17 cellular contexts compared by ENCODE assay signal in the genomic region with DNA sequence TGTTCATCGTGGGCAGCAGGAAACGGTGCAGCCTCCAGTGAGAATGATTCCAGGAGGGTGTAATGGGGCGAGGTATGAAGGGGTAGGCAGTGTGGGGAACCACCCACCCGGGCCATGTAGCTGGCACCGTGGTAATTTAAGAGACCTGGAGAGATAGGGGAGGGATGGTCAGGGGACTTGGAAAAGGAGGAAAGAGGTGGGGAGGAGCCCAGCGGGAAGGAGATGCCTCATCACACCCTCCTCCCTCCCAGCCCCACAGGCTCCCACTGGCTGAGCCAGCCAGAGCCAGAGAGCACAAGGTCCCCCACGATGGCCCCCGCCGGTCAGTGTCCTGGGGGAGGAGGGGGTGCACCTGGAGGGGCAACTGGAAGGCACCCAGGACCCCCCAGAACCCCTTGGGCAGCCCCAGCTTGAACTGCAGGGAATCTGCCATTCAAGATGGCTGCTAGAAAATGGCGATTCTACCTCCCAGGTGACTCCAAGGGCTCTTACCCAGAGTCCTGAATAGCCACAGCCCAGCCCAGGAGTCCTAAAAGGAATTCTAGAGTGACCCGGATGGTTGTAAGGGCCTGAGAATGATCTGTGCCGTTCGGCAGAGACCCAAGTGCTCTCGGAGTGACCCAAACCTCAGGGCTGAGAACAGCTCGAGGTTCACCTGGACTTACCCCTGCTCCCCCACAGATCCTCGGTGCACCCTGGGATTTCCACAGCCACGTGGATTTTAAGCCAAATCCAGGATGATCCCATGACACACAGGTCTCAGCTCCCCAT. TPM values are rescaled to one million over a fixed set of nuclear protein-coding genes. Genes with fewer than 3 reads are reported as not detected.
DNase-seq lines count a peak whose midpoint lies in the region; ATAC-seq, FAIRE-seq and TF ChIP-seq lines count a peak whose summit lies in the region.
"Had no signal": no experiment of that assay in that cellular context is flagged by ENCODE, and none has a peak within 500 bp of the region (broad histone marks: within the 10 kb centered on the region; RNA-seq: fewer than 3 reads in every experiment).

No MANE protein-coding gene starts in this region.

- H2BK5ac ChIP-seq in H1 (ENCODE audit: low read depth, low read length): no peak overlapping the region

- no peaks in the 10 kb centered on the region for H3K9me3 Mint-ChIP-seq in MCF 10A (ENCODE audit: unreplicated experiment)
- H3K9me3 Mint-ChIP-seq in mesothelial cell of epicardium: no peaks in the 10 kb centered on the region
- H3K9me3 Mint-ChIP-seq: activated T-cell treated with anti-CD3 and anti-CD28 coated beads, Interleukin-2, amount 50 U/mL, for 72 hours had no signal

- H2AFZ ChIP-seq in H1 (ENCODE audit: low read length): no peak overlapping the region

- DNase-seq in breast epithelium (ENCODE audit: low spot score in 2 of 2) (peak in 1 of 2 donors; percentile 45), MCF 10A (ENCODE audit: unreplicated experiment) (no peak), H1 (ENCODE audit: low read depth in 1 of 2, low spot score in 2 of 2) (no peak), mesothelial cell of epicardium (ENCODE audit: low spot score in 2 of 2, unreplicated experiment in 2 of 2) (peak in 1 of 2 experiments; percentile 11), transverse colon (no peak), NCI-H1092 treated with DMSO at 0.1 percent for 48 hours (lab: John Stamatoyannopoulos, UW) (no peak), urothelium cell line (ENCODE audit: low spot score) (no peak)
- DNase-seq: ACHN; activated CD4-positive, alpha-beta T cell treated with anti-CD3 and anti-CD28 coated beads for 36 hours; activated T-cell treated with anti-CD3 and anti-CD28 coated beads, Interleukin-2, amount 50 U/mL, for 72 hours; NCI-H446; T-helper 1 cell had no signal

- 92% methylated on average over 13 of the region's 17 CpGs; no CpG with 5 or more reads in 1 of the 2 experiments for WGBS in H1 (ENCODE audit: extremely low coverage in 1 of 2, insufficient coverage in 1 of 2, insufficient read length in 1 of 2, insufficient replicate concordance in 2 of 2, low coverage in 1 of 2, low lambda C conversion rate in 2 of 2, missing lambda C conversion rate in 1 of 2), 2 experiments
- 79% methylated on average over 17 of the region's 17 CpGs; no CpG with 5 or more reads in 1 of the 2 donors for WGBS in transverse colon (ENCODE audit: low coverage in 1 of 2), 2 donors

- no peaks in the 10 kb centered on the region; the same call in 1 of the 2 replicates for H3K23me2 ChIP-seq in H1 (ENCODE audit: low read depth, low read length)

- no peak overlapping the region for H2BK12ac ChIP-seq in H1 (ENCODE audit: low read depth, low read length)

- no peak overlapping the region for H2BK120ac ChIP-seq in H1 (replicated peaks; ENCODE audit: low read depth, low read length)

- no peaks in the 10 kb centered on the region for H4K20me1 ChIP-seq in H1 (replicated peaks in 1 of 2; ENCODE audit: control insufficient read depth in 1 of 2, insufficient read depth in 2 of 2, low read length in 2 of 2)

- TF ChIP-seq EP300 in H1 (IDR thresholded peaks at IDR 0.05; ENCODE audit: borderline replicate concordance in 1 of 2, low read depth in 2 of 2, low read length in 2 of 2): no peak
- TF ChIP-seq EP300 in transverse colon (IDR thresholded peaks at IDR 0.05; ENCODE audit: low read depth): no peak

- ATAC-seq in HG03354 (IDR thresholded peaks at IDR 0.05; ENCODE audit: poor library complexity, severe bottlenecking, unreplicated experiment): no peak
- ATAC-seq: activated CD4-positive, alpha-beta T cell treated with anti-CD3 and anti-CD28 coated beads for 36 hours; activated T-cell treated with anti-CD3 and anti-CD28 coated beads, Interleukin-2, amount 50 U/mL, for 72 hours had no signal

- no peak overlapping the region for H3K23ac ChIP-seq in H1 (ENCODE audit: insufficient read length)

- no peak overlapping the region for H3K27ac Mint-ChIP-seq in MCF 10A (ENCODE audit: low read depth, unreplicated experiment)
- peak overlapping the region; percentile 83 for H3K27ac Mint-ChIP-seq in mesothelial cell of epicardium
- H3K27ac Mint-ChIP-seq: activated T-cell treated with anti-CD3 and anti-CD28 coated beads, Interleukin-2, amount 50 U/mL, for 72 hours had no signal

- H4K91ac ChIP-seq in H1 (replicated peaks; ENCODE audit: insufficient read length, low read length): no peak overlapping the region

- no peak overlapping the region for H3K4ac ChIP-seq in H1 (replicated peaks; ENCODE audit: insufficient read length, low read depth, low read length)

- H3K56ac ChIP-seq in H1 (replicated peaks; ENCODE audit: insufficient read length, low read depth, low read length): no peak overlapping the region

- H3K79me2 ChIP-seq in H1 (ENCODE audit: control insufficient read depth in 1 of 2, insufficient read depth in 2 of 2, low read length in 2 of 2): no peaks in the 10 kb centered on the region

- H3K4me2 ChIP-seq in H1 (ENCODE audit: insufficient read depth in 1 of 2, low read depth in 2 of 2, low read length in 2 of 2): no peak overlapping the region

- POLR2A ChIA-PET in MCF 10A (lab: Yijun Ruan, JAX) (interaction anchor here (0.6 to 3.1 kb wide), 9 partner anchors 10 to 107 kb away, joined by 3 to 10 read pairs (median 4); no protein-coding TSS in a partner anchor), H1 (lab: Charles Lee; ENCODE audit: partially characterized antibody) (interaction anchor here (1.0 kb wide), 1 partner anchor 8 kb away, joined by 4 read pairs; no protein-coding TSS in a partner anchor)

- in situ Hi-C loops in transverse colon (cut with MboI; ENCODE audit: low pct_ligation_motif_present in 1 of 4, low pct_unique_long_range_greater_than_20kb in 1 of 4, low sequenced_read_pairs in 3 of 4): no loop called here

- no peak for TF ChIP-seq RAD21 in H1 (IDR thresholded peaks at IDR 0.05 in 1 of 2, conservative IDR thresholded peaks at IDR 0.05 in 1 of 2; ENCODE audit: low read depth in 2 of 2, low read length in 2 of 2)

- peak overlapping the region; percentile 29 to 95 for H3K27ac ChIP-seq in breast epithelium
- H3K27ac ChIP-seq in H1 (ENCODE audit: low read depth, low read length): no peak overlapping the region
- H3K27ac ChIP-seq in transverse colon: peak overlapping the region; percentile 52 to 93 (median 68)
- H3K27ac ChIP-seq: testis had no signal

- H3K4me1 ChIP-seq in breast epithelium: peaks cover 6 to 26% of the 10 kb centered on the region in 2 donors
- peaks cover 0 to 6% (median 1%) of the 10 kb centered on the region in 4 experiments; a peak in 4 of 7 replicates for H3K4me1 ChIP-seq in H1 (replicated peaks in 1 of 4; ENCODE audit: control insufficient read depth in 3 of 4, insufficient read depth in 4 of 4, low read length in 3 of 4)
- H3K4me1 ChIP-seq in transverse colon: peaks cover 10 to 64% (median 41%) of the 10 kb centered on the region in 4 donors

- BruUV-seq in MCF 10A (replicated peaks; lab: Mats Ljungman, UMichigan): no TSS peak

- H3K27me3 ChIP-seq in breast epithelium: no peaks in the 10 kb centered on the region
- no peaks in the 10 kb centered on the region for H3K27me3 ChIP-seq in H1 (replicated peaks in 1 of 4; ENCODE audit: control insufficient read depth in 3 of 4, extremely low read depth in 1 of 4, insufficient read depth in 3 of 4, low read length in 3 of 4)
- H3K27me3 ChIP-seq in transverse colon: no peaks in the 10 kb centered on the region
- H3K27me3 ChIP-seq: testis had no signal

- no peak overlapping the region for H2AK5ac ChIP-seq in H1 (ENCODE audit: low read depth, low read length)

- H3K4me3 Mint-ChIP-seq in MCF 10A (ENCODE audit: unreplicated experiment) (no peak overlapping the region), mesothelial cell of epicardium (no peak overlapping the region)
- H3K4me3 Mint-ChIP-seq: activated CD4-positive, alpha-beta T cell treated with anti-CD3 and anti-CD28 coated beads for 36 hours; brain had no signal

- H4K5ac ChIP-seq in H1 (ENCODE audit: insufficient read length, low read depth, low read length): no peak overlapping the region

- H3K36me3 Mint-ChIP-seq in MCF 10A (ENCODE audit: insufficient read depth, unreplicated experiment) (no peaks in the 10 kb centered on the region), mesothelial cell of epicardium (no peaks in the 10 kb centered on the region)
- H3K36me3 Mint-ChIP-seq: brain had no signal

- no peak overlapping the region for H3K9ac ChIP-seq in H1 (replicated peaks in 1 of 4; ENCODE audit: extremely low read depth in 1 of 4, low read depth in 3 of 4, low read length in 3 of 4)

- no peak overlapping the region for H2BK15ac ChIP-seq in H1 (ENCODE audit: low read length)

- H3K36me3 ChIP-seq in breast epithelium (no peaks in the 10 kb centered on the region), H1 (ENCODE audit: control insufficient read depth in 2 of 4, insufficient read depth in 4 of 4, low read length in 3 of 4) (no peaks in the 10 kb centered on the region), transverse colon (no peaks in the 10 kb centered on the region)

- TF ChIP-seq CTCF in breast epithelium (IDR thresholded peaks at IDR 0.05): no peak
- TF ChIP-seq CTCF in MCF 10A (IDR thresholded peaks at IDR 0.05; ENCODE audit: unreplicated experiment): no peak
- no peak for TF ChIP-seq CTCF in H1 (IDR thresholded peaks at IDR 0.05; ENCODE audit: control extremely low read depth in 1 of 3, insufficient read depth in 1 of 3, low read depth in 1 of 3, low read length in 3 of 3)
- TF ChIP-seq CTCF in mesothelial cell of epicardium (IDR thresholded peaks at IDR 0.05; ENCODE audit: unreplicated experiment): no peak
- TF ChIP-seq CTCF in transverse colon (IDR thresholded peaks at IDR 0.05): no peak

- H3K4me3 ChIP-seq in breast epithelium (no peak overlapping the region), H1 (ENCODE audit: extremely low read depth in 1 of 4, insufficient read depth in 2 of 4, low read depth in 3 of 4, low read length in 4 of 4) (no peak overlapping the region), transverse colon (no peak overlapping the region)
- H3K4me3 ChIP-seq: testis had no signal

- 0 out of 2 replicates have a peak overlapping the region, but pooled peaks have one; percentile 48 for H2BK20ac ChIP-seq in H1 (ENCODE audit: low read length)

- CTCF ChIA-PET in MCF 10A (lab: Yijun Ruan, JAX) (interaction anchor here (0.9 to 1.3 kb wide), 3 partner anchors 10 to 111 kb away, joined by 3 to 7 read pairs (median 4); no protein-coding TSS in a partner anchor), H1 (lab: Charles Lee; ENCODE audit: partially characterized antibody) (interaction anchor here (0.7 to 2.3 kb wide), 3 partner anchors 10 to 111 kb away, joined by 3 to 8 read pairs (median 3); no protein-coding TSS in a partner anchor)

- TF ChIP-seq POLR2A in breast epithelium (IDR thresholded peaks at IDR 0.05) (no peak), H1 (IDR thresholded peaks at IDR 0.05; ENCODE audit: control extremely low read depth in 1 of 2, low read depth in 2 of 2, low read length in 2 of 2) (no peak), transverse colon (IDR thresholded peaks at IDR 0.05) (no peak)

- H3K79me1 ChIP-seq in H1 (ENCODE audit: low read depth, low read length): no peaks in the 10 kb centered on the region

- FAIRE-seq in H1 (lab: Jason Lieb, UNC) (no peak), urothelium cell line (lab: Jason Lieb, UNC) (no peak)

- intact Hi-C loops in breast epithelium (cut with DNase I; ENCODE audit: low total_unique reads) (no loop called here), MCF 10A (cut with micrococcal nuclease) (no loop called here), transverse colon (cut with DNase I; ENCODE audit: low total_unique reads) (no loop called here)

- H3K4me1 Mint-ChIP-seq in MCF 10A (ENCODE audit: insufficient read depth, unreplicated experiment) (peaks cover 35% of the 10 kb centered on the region), mesothelial cell of epicardium (peaks cover 48% of the 10 kb centered on the region)

- no peak overlapping the region for H3K14ac ChIP-seq in H1 (ENCODE audit: insufficient read length)

- H3K27me3 Mint-ChIP-seq in MCF 10A (ENCODE audit: insufficient read depth, unreplicated experiment): no peaks in the 10 kb centered on the region
- no peaks in the 10 kb centered on the region for H3K27me3 Mint-ChIP-seq in mesothelial cell of epicardium (ENCODE audit: low read depth)
- H3K27me3 Mint-ChIP-seq: brain had no signal

- H3K18ac ChIP-seq in H1 (ENCODE audit: extremely low read depth, low read length): no peak overlapping the region; the same call in 1 of the 2 replicates

- peak overlapping the region; percentile 15; the same call in 1 of the 2 replicates for H4K8ac ChIP-seq in H1 (ENCODE audit: extremely low read depth, insufficient read depth, low read length)

- H3K9me3 ChIP-seq in breast epithelium (no peaks in the 10 kb centered on the region), H1 (ENCODE audit: insufficient read depth in 2 of 2, low read depth in 1 of 2, low read length in 1 of 2) (no peaks in the 10 kb centered on the region), transverse colon (no peaks in the 10 kb centered on the region)
- H3K9me3 ChIP-seq: testis had no signal

RNA-seq across cellular contexts. Expression of gene CALML3, which starts 28.8 kb away (rescaled TPM):
- total RNA-seq in breast epithelium: 10 to 100 TPM in 1 of 3 donors, 1 to 10 TPM in 1, not detected in 1; 3.6 to 13.5 TPM
- 0.25 and 0.75 TPM in 2 replicates for total RNA-seq in MCF 10A (2022)
- not detected in 2 replicates for total RNA-seq in H1 (2021; fragmentation: NEBNext Ultra II Directional; extraction: Animal tissue kit (Norgen Biotek cat#: 25700))
- not detected in 2 replicates for polyA plus RNA-seq in H1 (2011; rRNA removed)
- polyA plus RNA-seq in H1 (2011; cell fraction: cytosol; rRNA removed): not detected
- not detected for polyA plus RNA-seq in H1 (2011; cell fraction: nucleus; rRNA removed)
- not detected in 4 replicates for polyA plus RNA-seq in H1 (2012, experiment 1 of 2)
- not detected for polyA plus RNA-seq in H1 (2012, experiment 2 of 2)
- not detected for polyA plus RNA-seq in H1 (2013, experiment 1 of 2)
- not detected for polyA plus RNA-seq in H1 (2013, experiment 2 of 2)
- polyA minus RNA-seq in H1 (2011; rRNA and poly(A)+ RNA removed): not detected in 2 replicates
- not detected for polyA minus RNA-seq in H1 (2011; cell fraction: cytosol; rRNA and poly(A)+ RNA removed)
- polyA minus RNA-seq in H1 (2011; cell fraction: nucleus; rRNA and poly(A)+ RNA removed): not detected
- 0.07 TPM in 1 of 3 replicates, not detected in the others for total RNA-seq in mesothelial cell of epicardium
- not detected for total RNA-seq in transverse colon
- total RNA-seq: activated CD4-positive, alpha-beta T cell treated with anti-CD3 and anti-CD28 coated beads for 36 hours; activated T-cell treated with anti-CD3 and anti-CD28 coated beads, Interleukin-2, amount 50 U/mL, for 72 hours; glomerular endothelial cell had no signal

RNA-seq across cellular contexts. Expression of gene CALML5, which starts 54.2 kb away (rescaled TPM):
- total RNA-seq in breast epithelium (10 to 100 TPM in 2 of 3 donors, not detected in 1; 31.0 to 31.1 TPM), MCF 10A (2022) (not detected in 2 replicates), mesothelial cell of epicardium (0.42 TPM in 1 of 3 replicates, not detected in the others), transverse colon (not detected)
- total RNA-seq in H1 (2021; fragmentation: NEBNext Ultra II Directional; extraction: Animal tissue kit (Norgen Biotek cat#: 25700)): 0.38 TPM in 1 of 2 replicates, not detected in the other
- polyA plus RNA-seq in H1 (2011; rRNA removed): 0.09 TPM in 1 of 2 replicates, not detected in the other
- polyA plus RNA-seq in H1 (2011; cell fraction: cytosol; rRNA removed): not detected
- polyA plus RNA-seq in H1 (2011; cell fraction: nucleus; rRNA removed): not detected
- polyA plus RNA-seq in H1 (2012, experiment 1 of 2): not detected in 4 replicates
- not detected for polyA plus RNA-seq in H1 (2012, experiment 2 of 2)
- not detected for polyA plus RNA-seq in H1 (2013, experiment 1 of 2)
- polyA plus RNA-seq in H1 (2013, experiment 2 of 2): not detected
- not detected in 2 replicates for polyA minus RNA-seq in H1 (2011; rRNA and poly(A)+ RNA removed)
- not detected for polyA minus RNA-seq in H1 (2011; cell fraction: cytosol; rRNA and poly(A)+ RNA removed)
- not detected for polyA minus RNA-seq in H1 (2011; cell fraction: nucleus; rRNA and poly(A)+ RNA removed)
- total RNA-seq: activated CD4-positive, alpha-beta T cell treated with anti-CD3 and anti-CD28 coated beads for 36 hours; activated T-cell treated with anti-CD3 and anti-CD28 coated beads, Interleukin-2, amount 50 U/mL, for 72 hours; glomerular endothelial cell; left colon had no signal
